Comparison of ENCODE assay signal across 31 cellular contexts in genomic region chr5:6781711-6782110, GRCh38.
A peak's percentile ranks its signal among the peaks of the same experiment; 100 is the strongest.
DNase-seq lines count a peak whose midpoint lies in the region; ATAC-seq, FAIRE-seq and TF ChIP-seq lines count a peak whose summit lies in the region.
"Had no signal": no experiment of that assay in that cellular context is flagged by ENCODE, and none has a peak within 500 bp of the region (broad histone marks: within the 10 kb centered on the region; RNA-seq: fewer than 3 reads in every experiment).

No MANE protein-coding gene starts in this region.

- no peaks in the 10 kb centered on the region for H3K9me3 ChIP-seq in astrocyte (ENCODE audit: insufficient read depth, low read depth, low read length)
- H3K9me3 ChIP-seq: ascending aorta, ovary had no signal

- H3K36me3 ChIP-seq in astrocyte (ENCODE audit: insufficient read depth, low read length) = no peaks in the 10 kb centered on the region
- H3K36me3 ChIP-seq in kidney epithelial cell (ENCODE audit: control insufficient read depth, insufficient read depth, low read length) = no peaks in the 10 kb centered on the region
- H3K36me3 ChIP-seq: ascending aorta, ovary had no signal

- no peak overlapping the region for H3K27ac ChIP-seq in astrocyte (ENCODE audit: low read depth, low read length)
- H3K27ac ChIP-seq: ascending aorta, dorsolateral prefrontal cortex, ovary had no signal

- H3K4me1 ChIP-seq in astrocyte (ENCODE audit: insufficient read depth, low read length) = no peaks in the 10 kb centered on the region
- H3K4me1 ChIP-seq: ascending aorta had no signal

- no peak overlapping the region for H3K4me3 ChIP-seq in AG10803 (ENCODE audit: low read length)
- H3K4me3 ChIP-seq in astrocyte (ENCODE audit: insufficient read depth, low read depth, low read length) = no peak overlapping the region
- H3K4me3 ChIP-seq in kidney epithelial cell (ENCODE audit: low read depth, low read length) = no peak overlapping the region
- H3K4me3 ChIP-seq: ascending aorta, dorsolateral prefrontal cortex, GM23338, ovary had no signal

- no peaks in the 10 kb centered on the region for H3K27me3 ChIP-seq in astrocyte (ENCODE audit: insufficient read depth, low read length)
- H3K27me3 ChIP-seq in kidney epithelial cell (ENCODE audit: control insufficient read depth, insufficient read depth, low read length) = no peaks in the 10 kb centered on the region
- H3K27me3 ChIP-seq: ascending aorta, dorsolateral prefrontal cortex, ovary had no signal

- H3K27me3 Mint-ChIP-seq in astrocyte (ENCODE audit: low read depth, unreplicated experiment) = peaks cover 7% of the 10 kb centered on the region

- H2AFZ ChIP-seq in astrocyte (ENCODE audit: low read depth, low read length) = no peak overlapping the region
- H2AFZ ChIP-seq: GM23338 had no signal

- no peak for ATAC-seq in GM18907 (IDR thresholded peaks at IDR 0.05; ENCODE audit: unreplicated experiment)
- ATAC-seq: GM23338; left ventricle myocardium superior; natural killer cell; stimulated activated memory B cell treated with anti-CD40 and anti-IgM and Interleukin-4, amounts not matched to agents 10 μg/mL and 1 μg/mL and 100 μg/mL, for 72 hours had no signal

- no peaks in the 10 kb centered on the region for H4K20me1 ChIP-seq in astrocyte (ENCODE audit: insufficient read depth, low read length)

- peaks cover 14% of the 10 kb centered on the region for H3K36me3 Mint-ChIP-seq in astrocyte (ENCODE audit: low read depth, unreplicated experiment)
- H3K36me3 Mint-ChIP-seq: activated CD4-positive, alpha-beta memory T cell treated with anti-CD3 and anti-CD28 coated beads for 36 hours; activated naive CD8-positive, alpha-beta T cell; CD14-positive monocyte; mesothelial cell of epicardium; natural killer cell; stimulated activated memory B cell treated with anti-CD40 and anti-IgM and Interleukin-4, amounts not matched to agents 10 μg/mL and 1 μg/mL and 100 μg/mL, for 72 hours had no signal

- H3K4me3 Mint-ChIP-seq in astrocyte (ENCODE audit: unreplicated experiment) = no peak overlapping the region
- H3K4me3 Mint-ChIP-seq: activated CD4-positive, alpha-beta memory T cell treated with anti-CD3 and anti-CD28 coated beads for 36 hours; activated naive CD8-positive, alpha-beta T cell; CD14-positive monocyte; GM23338; mesothelial cell of epicardium; natural killer cell; stimulated activated memory B cell treated with anti-CD40 and anti-IgM and Interleukin-4, amounts not matched to agents 10 μg/mL and 1 μg/mL and 100 μg/mL, for 72 hours had no signal

- no peak overlapping the region for H3K4me2 ChIP-seq in astrocyte (ENCODE audit: low read length)
- H3K4me2 ChIP-seq: GM23338 had no signal

- DNase-seq in AG10803 (ENCODE audit: low read depth) (peak; percentile 21), HK-2 (ENCODE audit: unreplicated experiment) (peak; percentile 56), astrocyte (ENCODE audit: low read depth) (peak; percentile 8), kidney epithelial cell (ENCODE audit: low read depth) (peak; percentile 42), AG20443 (ENCODE audit: low spot score) (no peak), superior temporal gyrus (ENCODE audit: extremely low spot score) (no peak), NCI-H2107 treated with DMSO at 0.1 percent for 48 hours (lab: John Stamatoyannopoulos, UW; ENCODE audit: unreplicated experiment) (no peak)
- DNase-seq: ACHN; activated CD4-positive, alpha-beta memory T cell treated with anti-CD3 and anti-CD28 coated beads for 36 hours; activated CD4-positive, CD25-positive, alpha-beta regulatory T cell; activated CD8-positive, alpha-beta memory T cell treated with anti-CD3 and anti-CD28 coated beads, Interleukin-2, amount 50 U/mL, for 48 hours; dorsolateral prefrontal cortex; GDM1; left ventricle myocardium superior; natural killer cell; NCI-H1092 treated with DMSO at 0.1 percent for 48 hours; NCI-H187 treated with DMSO at 0.1 percent for 48 hours; NCI-H82; ovary; SHP77 treated with DMSO at 0.1 percent for 48 hours; stimulated activated CD4-positive, alpha-beta T cell treated with anti-CD3 and anti-CD28 coated beads, Interleukin-4, amount 100 ng/mL, for 1 hour; SW 1271 had no signal

- H3K27ac Mint-ChIP-seq in astrocyte (ENCODE audit: unreplicated experiment) = no peak overlapping the region
- H3K27ac Mint-ChIP-seq: activated CD4-positive, alpha-beta memory T cell treated with anti-CD3 and anti-CD28 coated beads for 36 hours; activated naive CD8-positive, alpha-beta T cell; activated T-helper 2 cell treated with anti-CD3 and anti-CD28 coated beads, Interferon-gamma antibody, Interleukin-2, Interleukin-4, amounts not matched to agents 10 μg/mL and 5 μg/mL and 100 μg/mL, durations not matched to agents 14 hours and 24 hours and 36 hours; CD14-positive monocyte; GM23338; mesothelial cell of epicardium; natural killer cell; stimulated activated memory B cell treated with anti-CD40 and anti-IgM and Interleukin-4, amounts not matched to agents 10 μg/mL and 1 μg/mL and 100 μg/mL, for 72 hours had no signal

- peaks cover 8% of the 10 kb centered on the region for H3K9me3 Mint-ChIP-seq in astrocyte (ENCODE audit: unreplicated experiment)
- H3K9me3 Mint-ChIP-seq: activated CD4-positive, alpha-beta memory T cell treated with anti-CD3 and anti-CD28 coated beads for 36 hours; activated T-helper 2 cell treated with anti-CD3 and anti-CD28 coated beads, Interferon-gamma antibody, Interleukin-2, Interleukin-4, amounts not matched to agents 10 μg/mL and 5 μg/mL and 100 μg/mL, durations not matched to agents 14 hours and 24 hours and 36 hours; GM23338; natural killer cell; stimulated activated memory B cell treated with anti-CD40 and anti-IgM and Interleukin-4, amounts not matched to agents 10 μg/mL and 1 μg/mL and 100 μg/mL, for 72 hours had no signal

- H3K9ac ChIP-seq in astrocyte (ENCODE audit: low read length) = no peak overlapping the region

- H3K79me2 ChIP-seq in astrocyte (ENCODE audit: insufficient read depth, low read length) = no peaks in the 10 kb centered on the region

- TF ChIP-seq CTCF in AG10803 (conservative IDR thresholded peaks at IDR 0.05; ENCODE audit: low read length) (no peak), astrocyte (IDR thresholded peaks at IDR 0.05; ENCODE audit: insufficient read depth, low read depth, low read length) (no peak), kidney epithelial cell (IDR thresholded peaks at IDR 0.05; ENCODE audit: insufficient read depth, low read length, poor library complexity, severe bottlenecking) (no peak)

- FAIRE-seq in astrocyte (lab: Jason Lieb, UNC) = no peak
- FAIRE-seq: urothelium cell line had no signal

- peaks cover 4% of the 10 kb centered on the region for H3K4me1 Mint-ChIP-seq in astrocyte (ENCODE audit: low read depth, unreplicated experiment)
- H3K4me1 Mint-ChIP-seq: GM23338, mesothelial cell of epicardium had no signal

Comparison
In these comparisons a context has a peak if more than half of its experiments do, and no peak if none do; other contexts are left out.
1. DNase-seq: peak in AG10803 (single experiment), HK-2 (single experiment), astrocyte (single experiment) and kidney epithelial cell (single experiment); none in AG20443 (single experiment), superior temporal gyrus (single experiment) and NCI-H2107 treated with DMSO at 0.1 percent for 48 hours (single experiment).